ENCODE assay signal across 16 cellular contexts in genomic region chr11:1834791-1835670, GRCh38. TPM values are rescaled to one million over a fixed set of nuclear protein-coding genes. Genes with fewer than 3 reads are reported as not detected.
A peak's percentile ranks its signal among the peaks of the same experiment; 100 is the strongest.
DNase-seq lines count a peak whose midpoint lies in the region; ATAC-seq, FAIRE-seq and TF ChIP-seq lines count a peak whose summit lies in the region.
"Had no signal": no experiment of that assay in that cellular context is flagged by ENCODE, and none has a peak within 500 bp of the region (broad histone marks: within the 10 kb centered on the region; RNA-seq: fewer than 3 reads in every experiment).

Gene SYT8 (plus strand): TSS chr11:1834990. CDS start chr11:1835106, 116 bp downstream.

- no peaks in the 10 kb centered on the region for H3K9me2 ChIP-seq in PC-9 (ENCODE audit: insufficient read depth)

- POLR2A ChIA-PET in PC-9 (lab: Charles Lee; ENCODE audit: unreplicated experiment) = interaction anchor here (0.6 to 1.4 kb wide), 4 partner anchors 12 to 566 kb away, joined by 5 to 7 read pairs (median 6); partner anchors contain the start of gene TSSC4

- H3K4me3 ChIP-seq in PC-9 = 0 out of 2 replicates have a peak within 1 kb of the TSS, but pooled peaks have one; percentile 24
- no peak within 1 kb of the TSS for H3K4me3 ChIP-seq in right cardiac atrium (ENCODE audit: low read length)
- no peak within 1 kb of the TSS for H3K4me3 ChIP-seq in pancreas
- H3K4me3 ChIP-seq: thoracic aorta had no signal

- FAIRE-seq in pancreas (lab: Jason Lieb, UNC) = no peak

- no peak for TF ChIP-seq CTCF in PC-9 (conservative IDR thresholded peaks at IDR 0.05)
- no peak for TF ChIP-seq CTCF in pancreas (IDR thresholded peaks at IDR 0.05)

- H3K9me3 ChIP-seq in PC-9 (ENCODE audit: insufficient read depth, low read depth) = no peaks in the 10 kb centered on the region
- H3K9me3 ChIP-seq in right cardiac atrium (ENCODE audit: control insufficient read depth, low read length) = no peaks in the 10 kb centered on the region
- H3K9me3 ChIP-seq in pancreas = no peaks in the 10 kb centered on the region
- H3K9me3 ChIP-seq: thoracic aorta had no signal

- peak; percentile 32 for DNase-seq in COR-L47 (lab: John Stamatoyannopoulos, UW)
- peak in 1 of 2 experiments; percentile 37 for DNase-seq in PC-9
- peak; percentile 14 to 52 (median 29) for DNase-seq in right cardiac atrium
- DNase-seq in pancreas = peak; percentile 48 to 91 (median 71)
- no peak for DNase-seq in DMS153 (lab: John Stamatoyannopoulos, UW)
- DNase-seq in mesenteric fat pad (ENCODE audit: low spot score) = no peak
- no peak for DNase-seq in NOMO-1 treated with DMSO at 0.1 percent for 48 hours (lab: John Stamatoyannopoulos, UW; ENCODE audit: unreplicated experiment)
- DNase-seq: activated CD4-positive, alpha-beta T cell treated with anti-CD3 and anti-CD28 coated beads for 36 hours; midbrain; NCI-H1105; NCI-H446 treated with DMSO at 0.1 percent for 48 hours had no signal

- CTCF ChIA-PET in PC-9 (lab: Charles Lee) = interaction anchor here (0.7 to 1.5 kb wide), 4 partner anchors 63 to 156 kb away, joined by 3 to 12 read pairs (median 4); no protein-coding TSS in a partner anchor

- H3K36me3 ChIP-seq in PC-9 (ENCODE audit: low read depth) = no peaks in the 10 kb centered on the region
- H3K36me3 ChIP-seq in pancreas = no peaks in the 10 kb centered on the region
- H3K36me3 ChIP-seq: thoracic aorta had no signal

- intact Hi-C loops in PC-9 (cut with micrococcal nuclease; ENCODE audit: unreplicated experiment) = loop anchor here (1.0 to 2.0 kb wide), 3 partner anchors 130 to 316 kb away; no protein-coding TSS in a partner anchor
- intact Hi-C loops in right cardiac atrium (cut with DNase I) = loop anchor here (5.0 to 10.0 kb wide), 4 partner anchors 143 to 320 kb away; no protein-coding TSS in a partner anchor
- intact Hi-C loops in pancreas (cut with DNase I) = loop anchor here in 2 of 3 donors (5.0 kb wide), 2 partner anchors 138 to 312 kb away; partner anchors contain the start of gene KRTAP5-6 (in 2 of the 2)

- no peaks in the 10 kb centered on the region for H3K79me2 ChIP-seq in PC-9 (ENCODE audit: low read depth)

- BruUV-seq in PC-9 (replicated peaks; lab: Mats Ljungman, UMichigan) = TSS peak; percentile 26

- H2AFZ ChIP-seq in PC-9 = no peak within 1 kb of the TSS

- H4K20me1 ChIP-seq in PC-9 (ENCODE audit: insufficient read depth) = no peaks in the 10 kb centered on the region

- H3K27me3 ChIP-seq in PC-9 (ENCODE audit: insufficient read depth, low read depth) = no peaks in the 10 kb centered on the region
- H3K27me3 ChIP-seq in right cardiac atrium (ENCODE audit: control insufficient read depth, insufficient read depth) = no peaks in the 10 kb centered on the region
- no peaks in the 10 kb centered on the region for H3K27me3 ChIP-seq in pancreas

- ATAC-seq in right cardiac atrium (no peak), pancreas (peak; percentile 0 to 18 (median 3)), HG02852 (IDR thresholded peaks at IDR 0.05; ENCODE audit: unreplicated experiment) (no peak)
- ATAC-seq: activated CD4-positive, alpha-beta T cell treated with anti-CD3 and anti-CD28 coated beads for 36 hours; T-helper 17 cell had no signal

- no peaks in the 10 kb centered on the region; the same call in 1 of the 2 replicates for H3F3A ChIP-seq in PC-9 (ENCODE audit: insufficient read depth, low read depth)

- H3K4me1 ChIP-seq in PC-9 (replicated peaks; ENCODE audit: insufficient read depth) = peaks cover 49% of the 10 kb centered on the region
- H3K4me1 ChIP-seq in right cardiac atrium (ENCODE audit: control insufficient read depth, insufficient read depth, low read length) = no peaks in the 10 kb centered on the region
- H3K4me1 ChIP-seq in pancreas = peaks cover 36 to 59% (median 38%) of the 10 kb centered on the region in 3 donors

- H3K27ac ChIP-seq in PC-9 (peak within 1 kb of the TSS; percentile 60), right cardiac atrium (ENCODE audit: low read length) (no peak within 1 kb of the TSS), pancreas (peak within 1 kb of the TSS; percentile 85 to 96 (median 93))
- H3K27ac ChIP-seq: thoracic aorta had no signal

- WGBS in right cardiac atrium = 85% methylated on average over 26 of the region's 26 CpGs
- WGBS in pancreas, 2 donors = 81 to 82% methylated on average over 26 of the region's 26 CpGs

- H3K4me2 ChIP-seq in PC-9 = peak within 1 kb of the TSS; percentile 83

RNA-seq across cellular contexts. Expression of gene SYT8, which starts in this region (rescaled TPM):
- total RNA-seq in PC-9 (2021) (8.9 and 12.1 TPM in 2 replicates), right cardiac atrium (not detected), pancreas (10 to 100 TPM in 3 of 6 donors, 1 to 10 TPM in 3; 3.6 to 34.2 (median 12.2) TPM), mesenteric fat pad (not detected)
- polyA plus RNA-seq in right cardiac atrium (not detected), pancreas (10 to 100 TPM; 43.7 to 64.8 TPM)
- total RNA-seq: activated CD4-positive, alpha-beta T cell treated with anti-CD3 and anti-CD28 coated beads for 36 hours; RPMI7951; T-helper 17 cell had no signal
- polyA plus RNA-seq: BJ had no signal

Comparison
In these comparisons a context has a peak if more than half of its experiments do, and no peak if none do; other contexts are left out.
1. RNA of gene SYT8 (polyA plus RNA-seq): 43.7 to 64.8 TPM in pancreas; not detected in right cardiac atrium (single experiment); every median in the first group is over 10 times any median in the second.
2. Peak in DNase-seq in right cardiac atrium; RNA of the gene not detected or under 1 TPM.
3. DNase-seq: peak in COR-L47 (single experiment) and pancreas (6 of 6); none in DMS153 (single experiment), mesenteric fat pad (single experiment) and NOMO-1 treated with DMSO at 0.1 percent for 48 hours (single experiment).
4. ATAC-seq: peak in pancreas (4 of 4); none in right cardiac atrium (0 of 2) and HG02852 (single experiment).